In genomic region chr14:34241185-34241711, GRCh38 we compare ENCODE assay signal across 27 cellular contexts.
"Had no signal": no experiment of that assay in that cellular context is flagged by ENCODE, and none has a peak within 500 bp of the region (broad histone marks: within the 10 kb centered on the region; RNA-seq: fewer than 3 reads in every experiment).

No MANE protein-coding gene starts in this region.

- H2AFZ ChIP-seq: parathyroid adenoma had no signal

- ATAC-seq: heart right ventricle; natural killer cell; stimulated activated naive B cell treated with anti-CD40 and anti-IgM and Interleukin-4, amounts not matched to agents 10 μg/mL and 1 μg/mL and 100 μg/mL, for 72 hours had no signal

- H3K27me3 ChIP-seq: colonic mucosa, esophagus squamous epithelium, heart right ventricle, tibial nerve, upper lobe of left lung had no signal

- H3K79me2 ChIP-seq: parathyroid adenoma had no signal

- H3K4me1 Mint-ChIP-seq: immature natural killer cell; memory B cell; natural killer cell; stimulated activated naive B cell treated with anti-CD40 and anti-IgM and Interleukin-4, amounts not matched to agents 10 μg/mL and 1 μg/mL and 100 μg/mL, for 72 hours had no signal

- H3K9me3 Mint-ChIP-seq: dendritic cell treated with granulocyte-macrophage colony-stimulating factor and Interleukin-4, amounts not matched to agents 40 ng/mL and 50 ng/mL, for 4 days; endodermal cell; stimulated activated naive CD8-positive, alpha-beta T cell treated with anti-CD3 and anti-CD28 coated beads, Interleukin-15, Interleukin-2, amounts not matched to agents 100 ng/mL and 50 ng/mL, for 24 hours had no signal

- H3K9ac ChIP-seq: parathyroid adenoma had no signal

- H3K9me3 ChIP-seq: colonic mucosa, esophagus squamous epithelium, heart right ventricle, neutrophil, prostate gland, spleen, thoracic aorta, tibial nerve, upper lobe of left lung had no signal

- H3K4me3 ChIP-seq: colonic mucosa, esophagus squamous epithelium, heart right ventricle, lung, prostate gland, skin epidermis, spleen, thoracic aorta, tibial nerve, upper lobe of left lung had no signal

- H3K36me3 ChIP-seq: colonic mucosa, esophagus squamous epithelium, heart right ventricle, neutrophil, prostate gland, spleen, thoracic aorta, tibial nerve, upper lobe of left lung had no signal

- H3K27ac ChIP-seq: colonic mucosa, esophagus squamous epithelium, heart right ventricle, neutrophil, parathyroid adenoma, prostate gland, skin epidermis, spleen, thoracic aorta, tibial nerve, upper lobe of left lung had no signal

- FAIRE-seq: urothelium cell line had no signal

- DNase-seq: colonic mucosa; effector CD8-positive, alpha-beta T cell; endodermal cell; esophagus squamous epithelium; foreskin melanocyte; glutamatergic neuron; heart right ventricle; hippocampal formation; immature natural killer cell; islet precursor cell; natural killer cell; right cardiac atrium; spleen; stimulated activated CD4-positive, alpha-beta T cell treated with anti-CD3 and anti-CD28 coated beads, Interleukin-4, amount 100 ng/mL, for 4 hours; stimulated activated naive B cell treated with anti-CD40 and anti-IgM and Interleukin-4, amounts not matched to agents 10 μg/mL and 1 μg/mL and 100 μg/mL, for 72 hours; upper lobe of left lung had no signal

- H3K4me1 ChIP-seq: colonic mucosa, esophagus squamous epithelium, parathyroid adenoma, prostate gland, spleen, tibial nerve had no signal

- H3K27ac Mint-ChIP-seq: dendritic cell treated with granulocyte-macrophage colony-stimulating factor and Interleukin-4, amounts not matched to agents 40 ng/mL and 50 ng/mL, for 4 days; endodermal cell; immature natural killer cell; memory B cell; natural killer cell; stimulated activated naive B cell treated with anti-CD40 and anti-IgM and Interleukin-4, amounts not matched to agents 10 μg/mL and 1 μg/mL and 100 μg/mL, for 72 hours; stimulated activated naive CD8-positive, alpha-beta T cell treated with anti-CD3 and anti-CD28 coated beads, Interleukin-15, Interleukin-2, amounts not matched to agents 100 ng/mL and 50 ng/mL, for 24 hours had no signal

- H3K4me3 Mint-ChIP-seq: dendritic cell treated with granulocyte-macrophage colony-stimulating factor and Interleukin-4, amounts not matched to agents 40 ng/mL and 50 ng/mL, for 4 days; endodermal cell; immature natural killer cell; memory B cell; natural killer cell; stimulated activated naive B cell treated with anti-CD40 and anti-IgM and Interleukin-4, amounts not matched to agents 10 μg/mL and 1 μg/mL and 100 μg/mL, for 72 hours; stimulated activated naive CD8-positive, alpha-beta T cell treated with anti-CD3 and anti-CD28 coated beads, Interleukin-15, Interleukin-2, amounts not matched to agents 100 ng/mL and 50 ng/mL, for 24 hours had no signal

- H3K36me3 Mint-ChIP-seq: immature natural killer cell; memory B cell; natural killer cell; stimulated activated naive B cell treated with anti-CD40 and anti-IgM and Interleukin-4, amounts not matched to agents 10 μg/mL and 1 μg/mL and 100 μg/mL, for 72 hours had no signal
